Comparison of ENCODE assay signal across 5 cellular contexts in the genomic region with DNA sequence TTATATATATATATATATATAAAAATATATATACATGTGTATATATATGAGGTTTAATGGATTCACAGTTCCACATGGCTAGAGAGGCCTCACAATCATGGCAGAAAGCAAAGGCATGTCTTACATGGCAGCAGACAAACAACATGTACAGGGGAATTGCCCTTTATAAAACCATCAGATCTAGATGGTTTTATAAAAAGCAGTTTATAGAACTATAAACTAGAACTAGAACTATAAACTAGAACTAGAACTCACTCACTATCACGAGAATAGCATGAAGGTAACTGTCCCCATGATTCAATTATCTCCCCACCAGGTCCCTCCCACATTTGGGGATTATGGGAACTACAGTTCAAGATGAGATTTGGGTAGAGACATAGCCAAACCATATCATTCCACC.
"Had no signal": no experiment of that assay in that cellular context is flagged by ENCODE, and none has a peak within 500 bp of the region (broad histone marks: within the 10 kb centered on the region; RNA-seq: fewer than 3 reads in every experiment).

No MANE protein-coding gene starts in this region.

- DNase-seq: IMR-90, KBM-7 had no signal

- H3K27me3 Mint-ChIP-seq: IgD-negative memory B cell had no signal

- H3K4me3 ChIP-seq: K562 had no signal

- H3K4me3 Mint-ChIP-seq: IgD-negative memory B cell had no signal

- ATAC-seq: HepG2, K562 had no signal

- H3K27ac Mint-ChIP-seq: IgD-negative memory B cell had no signal
